1 cellular context compared by ENCODE assay signal in genomic region chr9:121178676-121179372, GRCh38.
TF ChIP-seq lines count a peak whose summit lies in the region.

No MANE protein-coding gene starts in this region.

TF ChIP-seq in K562, 482 proteins besides CTCF, POLR2A, EP300 and RAD21:
- TF ChIP-seq ILF3 (IDR thresholded peaks at IDR 0.05; ENCODE audit: borderline replicate concordance) (no peak), ZNF707 (CRISPR knock-in tag; conservative IDR thresholded peaks at IDR 0.05) (no peak), ZFP36 (IDR thresholded peaks at IDR 0.05; ENCODE audit: low read depth, low read length, partially characterized antibody) (no peak), PRPF4 (IDR thresholded peaks at IDR 0.05; ENCODE audit: insufficient read depth, low read depth, low read length, poor library complexity, severe bottlenecking) (no peak), ZBTB11 (CRISPR knock-in tag; IDR thresholded peaks at IDR 0.05) (no peak), GATA2 (CRISPR knock-in tag; IDR thresholded peaks at IDR 0.05) (no peak), XRCC4 (IDR thresholded peaks at IDR 0.05; ENCODE audit: extremely low read depth, insufficient read depth, insufficient read length) (no peak), SREBF2 (CRISPR knock-in tag; IDR thresholded peaks at IDR 0.05) (no peak), ZBTB1 (CRISPR knock-in tag; IDR thresholded peaks at IDR 0.05; ENCODE audit: borderline replicate concordance, low read depth) (no peak), ZNF518B (CRISPR knock-in tag; IDR thresholded peaks at IDR 0.05) (no peak), NCOA1 (IDR thresholded peaks at IDR 0.05; ENCODE audit: low read depth) (no peak), MAFF (IDR thresholded peaks at IDR 0.05; ENCODE audit: low read length) (peak; percentile 83), ZNF316 (IDR thresholded peaks at IDR 0.05) (peak; percentile 91), MAFG (tag; conservative IDR thresholded peaks at IDR 0.05) (peak; percentile 72), SIN3B (IDR thresholded peaks at IDR 0.05; ENCODE audit: low read depth) (no peak), FUS (optimal IDR thresholded peaks at IDR 0.05; ENCODE audit: low read depth, low read length) (no peak), ZNF76 (CRISPR knock-in tag; IDR thresholded peaks at IDR 0.05; ENCODE audit: borderline replicate concordance) (no peak), ZNF778 (CRISPR knock-in tag; IDR thresholded peaks at IDR 0.05) (no peak), SUPT5H (IDR thresholded peaks at IDR 0.05) (peak; percentile 37; the same call in 1 of the 2 replicates), XRCC3 (IDR thresholded peaks at IDR 0.05) (no peak), PML (IDR thresholded peaks at IDR 0.05; ENCODE audit: low read length) (no peak), DPF2 (IDR thresholded peaks at IDR 0.05) (no peak), ZSCAN29 (IDR thresholded peaks at IDR 0.05) (no peak), ZFP91 (CRISPR knock-in tag; IDR thresholded peaks at IDR 0.05) (no peak), ZNF318 (IDR thresholded peaks at IDR 0.05; ENCODE audit: borderline replicate concordance in 1 of 2, low read depth in 1 of 2) (no peak), ZFPM2 (CRISPR knock-in tag; IDR thresholded peaks at IDR 0.05) (no peak), MEIS2 (IDR thresholded peaks at IDR 0.05; ENCODE audit: partially characterized antibody) (no peak), HDAC2 (IDR thresholded peaks at IDR 0.05) (no peak), POLR2H (tag; IDR thresholded peaks at IDR 0.05; ENCODE audit: low read depth) (no peak), SMAD1 (IDR thresholded peaks at IDR 0.05; ENCODE audit: low read depth, low read length, partially characterized antibody) (no peak), CC2D1A (IDR thresholded peaks at IDR 0.05) (no peak), MAFK (IDR thresholded peaks at IDR 0.05; ENCODE audit: low read length) (peak; percentile 85), ETV5 (CRISPR knock-in tag; IDR thresholded peaks at IDR 0.05; ENCODE audit: low read depth) (no peak), C11orf30 (IDR thresholded peaks at IDR 0.05; ENCODE audit: low read depth) (peak; percentile 78), RBM34 (IDR thresholded peaks at IDR 0.05; ENCODE audit: borderline replicate concordance, insufficient read depth, low read length) (no peak), HLTF (IDR thresholded peaks at IDR 0.05) (no peak), RHOXF2B (CRISPR knock-in tag; conservative IDR thresholded peaks at IDR 0.05) (no peak), KDM2B (CRISPR knock-in tag; IDR thresholded peaks at IDR 0.05) (no peak), PBX2 (CRISPR knock-in tag; IDR thresholded peaks at IDR 0.05; ENCODE audit: low read depth) (no peak), PBX2 (tag; conservative IDR thresholded peaks at IDR 0.05; ENCODE audit: low read depth) (no peak), NFE2 (IDR thresholded peaks at IDR 0.05; ENCODE audit: low read depth) (no peak), ZNF561 (CRISPR knock-in tag; conservative IDR thresholded peaks at IDR 0.05) (no peak)
